In the genomic region with DNA sequence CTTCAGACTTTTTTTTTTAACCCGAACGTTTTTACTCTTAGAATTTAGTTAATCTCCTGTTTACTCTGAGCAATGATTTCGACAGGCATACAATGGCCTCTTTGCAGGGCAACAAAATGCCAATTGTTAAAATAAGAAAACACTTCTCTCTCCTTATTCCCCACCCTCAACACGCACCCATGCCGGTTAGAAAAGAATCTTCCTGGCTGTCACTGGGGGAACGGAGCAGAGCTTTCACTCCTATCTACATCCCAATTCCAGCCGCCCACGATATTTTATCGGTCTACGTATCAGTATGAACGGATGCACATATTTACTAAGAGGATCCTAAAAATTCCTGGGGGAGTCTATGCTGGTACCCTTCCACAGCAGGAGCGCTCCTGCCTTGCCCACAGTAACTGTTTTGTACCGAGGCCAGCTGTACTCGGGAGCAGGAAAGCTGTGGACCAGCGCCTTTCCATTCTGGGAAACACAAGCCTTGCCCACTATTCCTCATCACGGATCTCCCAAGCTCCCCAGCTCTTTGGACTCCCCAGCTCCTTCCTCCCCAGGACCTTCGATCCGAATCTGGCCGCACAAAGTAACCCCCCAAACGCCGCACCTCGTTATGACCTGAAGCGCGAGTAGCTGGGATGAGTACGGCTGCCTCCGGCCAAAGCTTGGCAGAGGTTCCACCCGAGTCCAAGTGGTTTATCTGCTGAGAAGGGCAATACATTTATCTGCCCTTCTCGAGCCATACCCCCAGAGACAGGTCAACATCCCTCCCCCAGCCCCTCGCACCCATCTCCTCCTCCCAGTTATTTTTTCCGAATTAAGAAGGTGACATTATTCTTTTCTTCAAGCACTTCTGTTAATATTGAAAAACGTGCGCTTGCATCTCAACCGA, we compare ENCODE assay signal across 1 cellular context.
TF ChIP-seq lines count a peak whose summit lies in the region.

No MANE protein-coding gene starts in this region.

TF ChIP-seq in HEK293, 187 proteins besides CTCF, POLR2A, EP300 and RAD21 (continued from another document):
- TF ChIP-seq, protein P1, sequence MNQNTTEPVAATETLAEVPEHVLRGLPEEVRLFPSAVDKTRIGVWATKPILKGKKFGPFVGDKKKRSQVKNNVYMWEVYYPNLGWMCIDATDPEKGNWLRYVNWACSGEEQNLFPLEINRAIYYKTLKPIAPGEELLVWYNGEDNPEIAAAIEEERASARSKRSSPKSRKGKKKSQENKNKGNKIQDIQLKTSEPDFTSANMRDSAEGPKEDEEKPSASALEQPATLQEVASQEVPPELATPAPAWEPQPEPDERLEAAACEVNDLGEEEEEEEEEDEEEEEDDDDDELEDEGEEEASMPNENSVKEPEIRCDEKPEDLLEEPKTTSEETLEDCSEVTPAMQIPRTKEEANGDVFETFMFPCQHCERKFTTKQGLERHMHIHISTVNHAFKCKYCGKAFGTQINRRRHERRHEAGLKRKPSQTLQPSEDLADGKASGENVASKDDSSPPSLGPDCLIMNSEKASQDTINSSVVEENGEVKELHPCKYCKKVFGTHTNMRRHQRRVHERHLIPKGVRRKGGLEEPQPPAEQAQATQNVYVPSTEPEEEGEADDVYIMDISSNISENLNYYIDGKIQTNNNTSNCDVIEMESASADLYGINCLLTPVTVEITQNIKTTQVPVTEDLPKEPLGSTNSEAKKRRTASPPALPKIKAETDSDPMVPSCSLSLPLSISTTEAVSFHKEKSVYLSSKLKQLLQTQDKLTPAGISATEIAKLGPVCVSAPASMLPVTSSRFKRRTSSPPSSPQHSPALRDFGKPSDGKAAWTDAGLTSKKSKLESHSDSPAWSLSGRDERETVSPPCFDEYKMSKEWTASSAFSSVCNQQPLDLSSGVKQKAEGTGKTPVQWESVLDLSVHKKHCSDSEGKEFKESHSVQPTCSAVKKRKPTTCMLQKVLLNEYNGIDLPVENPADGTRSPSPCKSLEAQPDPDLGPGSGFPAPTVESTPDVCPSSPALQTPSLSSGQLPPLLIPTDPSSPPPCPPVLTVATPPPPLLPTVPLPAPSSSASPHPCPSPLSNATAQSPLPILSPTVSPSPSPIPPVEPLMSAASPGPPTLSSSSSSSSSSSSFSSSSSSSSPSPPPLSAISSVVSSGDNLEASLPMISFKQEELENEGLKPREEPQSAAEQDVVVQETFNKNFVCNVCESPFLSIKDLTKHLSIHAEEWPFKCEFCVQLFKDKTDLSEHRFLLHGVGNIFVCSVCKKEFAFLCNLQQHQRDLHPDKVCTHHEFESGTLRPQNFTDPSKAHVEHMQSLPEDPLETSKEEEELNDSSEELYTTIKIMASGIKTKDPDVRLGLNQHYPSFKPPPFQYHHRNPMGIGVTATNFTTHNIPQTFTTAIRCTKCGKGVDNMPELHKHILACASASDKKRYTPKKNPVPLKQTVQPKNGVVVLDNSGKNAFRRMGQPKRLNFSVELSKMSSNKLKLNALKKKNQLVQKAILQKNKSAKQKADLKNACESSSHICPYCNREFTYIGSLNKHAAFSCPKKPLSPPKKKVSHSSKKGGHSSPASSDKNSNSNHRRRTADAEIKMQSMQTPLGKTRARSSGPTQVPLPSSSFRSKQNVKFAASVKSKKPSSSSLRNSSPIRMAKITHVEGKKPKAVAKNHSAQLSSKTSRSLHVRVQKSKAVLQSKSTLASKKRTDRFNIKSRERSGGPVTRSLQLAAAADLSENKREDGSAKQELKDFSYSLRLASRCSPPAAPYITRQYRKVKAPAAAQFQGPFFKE (tag by site-specific recombination; IDR thresholded peaks at IDR 0.05; ENCODE audit: borderline replicate concordance) = no peak
- TF ChIP-seq ZNF335 (tag by site-specific recombination; conservative IDR thresholded peaks at IDR 0.05) = 0 out of 2 replicates have a peak, but pooled peaks have one; percentile 1
- TF ChIP-seq ZNF701 (tag by site-specific recombination; IDR thresholded peaks at IDR 0.05) = no peak
- TF ChIP-seq ZNF394 (tag by site-specific recombination; IDR thresholded peaks at IDR 0.05; ENCODE audit: borderline replicate concordance) = peak; percentile 34; the same call in 1 of the 2 replicates
- no peak for TF ChIP-seq ZNF2 (tag by site-specific recombination; IDR thresholded peaks at IDR 0.05)
- TF ChIP-seq, protein P2, sequence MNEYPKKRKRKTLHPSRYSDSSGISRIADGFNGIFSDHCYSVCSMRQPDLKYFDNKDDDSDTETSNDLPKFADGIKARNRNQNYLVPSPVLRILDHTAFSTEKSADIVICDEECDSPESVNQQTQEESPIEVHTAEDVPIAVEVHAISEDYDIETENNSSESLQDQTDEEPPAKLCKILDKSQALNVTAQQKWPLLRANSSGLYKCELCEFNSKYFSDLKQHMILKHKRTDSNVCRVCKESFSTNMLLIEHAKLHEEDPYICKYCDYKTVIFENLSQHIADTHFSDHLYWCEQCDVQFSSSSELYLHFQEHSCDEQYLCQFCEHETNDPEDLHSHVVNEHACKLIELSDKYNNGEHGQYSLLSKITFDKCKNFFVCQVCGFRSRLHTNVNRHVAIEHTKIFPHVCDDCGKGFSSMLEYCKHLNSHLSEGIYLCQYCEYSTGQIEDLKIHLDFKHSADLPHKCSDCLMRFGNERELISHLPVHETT (tag by site-specific recombination; IDR thresholded peaks at IDR 0.05) = no peak
- TF ChIP-seq ZNF791 (tag by site-specific recombination; IDR thresholded peaks at IDR 0.05) = no peak
